12 cellular contexts compared by ENCODE assay signal in genomic region chr5:92800360-92800759, GRCh38.
A peak's percentile ranks its signal among the peaks of the same experiment; 100 is the strongest.
DNase-seq lines count a peak whose midpoint lies in the region; ATAC-seq lines count a peak whose summit lies in the region.
"Had no signal": no experiment of that assay in that cellular context is flagged by ENCODE, and none has a peak within 500 bp of the region (broad histone marks: within the 10 kb centered on the region; RNA-seq: fewer than 3 reads in every experiment).

No MANE protein-coding gene starts in this region.

- no peak overlapping the region for H3K27ac Mint-ChIP-seq in stimulated activated naive CD8-positive, alpha-beta T cell treated with anti-CD3 and anti-CD28 coated beads, Interleukin-15, amount 100 ng/mL, for 72 hours
- H3K27ac Mint-ChIP-seq: activated T-helper 1 cell treated with anti-CD3 and anti-CD28 coated beads, Interleukin-12 subunit alpha, Interleukin-12 subunit beta, Interleukin-2, Interleukin-4 antibody, amounts not matched to agents 30 ng/mL and 10 ng/mL and 1 ng/mL, durations not matched to agents 14 hours and 24 hours and 36 hours; IgD-negative memory B cell had no signal

- H3K27me3 Mint-ChIP-seq in stimulated activated naive CD8-positive, alpha-beta T cell treated with anti-CD3 and anti-CD28 coated beads, Interleukin-15, amount 100 ng/mL, for 72 hours, result no peaks in the 10 kb centered on the region
- H3K27me3 Mint-ChIP-seq: IgD-negative memory B cell had no signal

- no peak for ATAC-seq in stimulated activated naive CD8-positive, alpha-beta T cell treated with anti-CD3 and anti-CD28 coated beads, Interleukin-15, amount 100 ng/mL, for 72 hours
- ATAC-seq in GM21360 (IDR thresholded peaks at IDR 0.05; ENCODE audit: unreplicated experiment), result no peak

- H3K9me3 Mint-ChIP-seq in stimulated activated naive CD8-positive, alpha-beta T cell treated with anti-CD3 and anti-CD28 coated beads, Interleukin-15, amount 100 ng/mL, for 72 hours, result peaks cover 6 to 7% of the 10 kb centered on the region in 2 donors

- DNase-seq in ELR (ENCODE audit: low read depth) (peak; percentile 15), NCI-H1694 treated with DMSO at 0.1 percent for 48 hours (lab: John Stamatoyannopoulos, UW) (peak; percentile 79), SHP77 treated with DMSO at 0.1 percent for 48 hours (lab: John Stamatoyannopoulos, UW) (peak; percentile 96), left kidney (ENCODE audit: low read depth, low spot score) (peak; percentile 62), AG20443 (ENCODE audit: low spot score) (no peak)
- no peak for DNase-seq in effector CD4-positive, alpha-beta T cell
- no peak for DNase-seq in stimulated activated naive CD8-positive, alpha-beta T cell treated with anti-CD3 and anti-CD28 coated beads, Interleukin-15, amount 100 ng/mL, for 72 hours
- DNase-seq: activated CD4-positive, alpha-beta T cell treated with anti-CD3 and anti-CD28 coated beads for 1 hour had no signal

- H3K4me3 Mint-ChIP-seq in stimulated activated naive CD8-positive, alpha-beta T cell treated with anti-CD3 and anti-CD28 coated beads, Interleukin-15, amount 100 ng/mL, for 72 hours, result no peak overlapping the region
- H3K4me3 Mint-ChIP-seq: activated T-helper 1 cell treated with anti-CD3 and anti-CD28 coated beads, Interleukin-12 subunit alpha, Interleukin-12 subunit beta, Interleukin-2, Interleukin-4 antibody, amounts not matched to agents 30 ng/mL and 10 ng/mL and 1 ng/mL, durations not matched to agents 14 hours and 24 hours and 36 hours; brain; IgD-negative memory B cell had no signal

- H3K4me1 Mint-ChIP-seq in stimulated activated naive CD8-positive, alpha-beta T cell treated with anti-CD3 and anti-CD28 coated beads, Interleukin-15, amount 100 ng/mL, for 72 hours, result no peaks in the 10 kb centered on the region

Comparison
In these comparisons a context has a peak if more than half of its experiments do, and no peak if none do; other contexts are left out.
1. DNase-seq: peak in ELR (single experiment), NCI-H1694 treated with DMSO at 0.1 percent for 48 hours (single experiment), SHP77 treated with DMSO at 0.1 percent for 48 hours (single experiment) and left kidney (single experiment); none in AG20443 (single experiment), effector CD4-positive, alpha-beta T cell (single experiment) and stimulated activated naive CD8-positive, alpha-beta T cell treated with anti-CD3 and anti-CD28 coated beads, Interleukin-15, amount 100 ng/mL, for 72 hours (0 of 2).